18 cellular contexts compared by ENCODE assay signal in genomic region chr10:35898722-35899485, GRCh38.
DNase-seq lines count a peak whose midpoint lies in the region; ATAC-seq and TF ChIP-seq lines count a peak whose summit lies in the region.
"Had no signal": no experiment of that assay in that cellular context is flagged by ENCODE, and none has a peak within 500 bp of the region (broad histone marks: within the 10 kb centered on the region; RNA-seq: fewer than 3 reads in every experiment).

No MANE protein-coding gene starts in this region.

- no peak overlapping the region for H3K9ac ChIP-seq in GM23248

- no peaks in the 10 kb centered on the region for H3K36me3 ChIP-seq in GM23248 (ENCODE audit: low read depth)
- H3K36me3 ChIP-seq: breast epithelium, stomach had no signal

- H3K27ac ChIP-seq in GM23248: no peak overlapping the region
- H3K27ac ChIP-seq: dorsolateral prefrontal cortex, HL-60, stomach had no signal

- H2AFZ ChIP-seq in GM23248: no peak overlapping the region

- CTCF ChIA-PET in activated CD8-positive, alpha-beta T cell treated with anti-CD3 and anti-CD28 coated beads for 36 hours (lab: Charles Lee): no interaction called here

- H4K20me1 ChIP-seq in GM23248 (ENCODE audit: insufficient read depth): no peaks in the 10 kb centered on the region

- H3K36me3 Mint-ChIP-seq in activated CD8-positive, alpha-beta T cell treated with anti-CD3 and anti-CD28 coated beads for 36 hours (ENCODE audit: low read depth): no peaks in the 10 kb centered on the region
- H3K36me3 Mint-ChIP-seq: activated naive CD8-positive, alpha-beta T cell treated with anti-CD3 and anti-CD28 coated beads, Interleukin-2, amount 10 ng/mL, durations not matched to agents 7 days and 5 days; CD14-positive monocyte; naive thymus-derived CD8-positive, alpha-beta T cell had no signal

- no peaks in the 10 kb centered on the region for H3K9me2 ChIP-seq in GM23248 (ENCODE audit: insufficient read depth)

- H3K27me3 Mint-ChIP-seq in activated CD8-positive, alpha-beta T cell treated with anti-CD3 and anti-CD28 coated beads for 36 hours: no peaks in the 10 kb centered on the region
- H3K27me3 Mint-ChIP-seq: activated naive CD8-positive, alpha-beta T cell treated with anti-CD3 and anti-CD28 coated beads, Interleukin-2, amount 10 ng/mL, durations not matched to agents 7 days and 5 days had no signal

- no peak for TF ChIP-seq CTCF in activated CD8-positive, alpha-beta T cell treated with anti-CD3 and anti-CD28 coated beads for 36 hours (IDR thresholded peaks at IDR 0.05)

- no peaks in the 10 kb centered on the region for H3K4me1 Mint-ChIP-seq in activated CD8-positive, alpha-beta T cell treated with anti-CD3 and anti-CD28 coated beads for 36 hours (ENCODE audit: low read depth)
- H3K4me1 Mint-ChIP-seq: activated naive CD8-positive, alpha-beta T cell treated with anti-CD3 and anti-CD28 coated beads, Interleukin-2, amount 10 ng/mL, durations not matched to agents 7 days and 5 days; CD14-positive monocyte; naive thymus-derived CD8-positive, alpha-beta T cell had no signal

- in situ Hi-C loops in GM23248 (cut with MboI): no loop called here

- H3K27ac Mint-ChIP-seq in activated CD8-positive, alpha-beta T cell treated with anti-CD3 and anti-CD28 coated beads for 36 hours: no peak overlapping the region
- H3K27ac Mint-ChIP-seq: activated naive CD8-positive, alpha-beta T cell treated with anti-CD3 and anti-CD28 coated beads, Interleukin-2, amount 10 ng/mL, durations not matched to agents 7 days and 5 days; CD14-positive monocyte; naive thymus-derived CD8-positive, alpha-beta T cell had no signal

- peak; percentile 70 for DNase-seq in Right ventricle myocardium inferior (ENCODE audit: missing footprints)
- no peak for DNase-seq in cardiac septum (ENCODE audit: low spot score)
- peak; percentile 40 for DNase-seq in RPMI7951 (ENCODE audit: low read depth)
- peak; percentile 33 for DNase-seq in left cardiac atrium
- DNase-seq in left lobe of liver (ENCODE audit: low spot score): no peak
- DNase-seq in GM23248: no peak
- DNase-seq in medulla oblongata (ENCODE audit: extremely low spot score): no peak
- no peak for DNase-seq in activated CD8-positive, alpha-beta T cell treated with anti-CD3 and anti-CD28 coated beads for 36 hours
- DNase-seq: activated naive CD8-positive, alpha-beta T cell treated with anti-CD3 and anti-CD28 coated beads, Interleukin-2, amount 10 ng/mL, durations not matched to agents 7 days and 5 days; DND-41; dorsolateral prefrontal cortex; GOT3; naive thymus-derived CD8-positive, alpha-beta T cell; SIG-M5; stomach had no signal

- H3K9me3 Mint-ChIP-seq in activated CD8-positive, alpha-beta T cell treated with anti-CD3 and anti-CD28 coated beads for 36 hours: no peaks in the 10 kb centered on the region
- H3K9me3 Mint-ChIP-seq: activated naive CD8-positive, alpha-beta T cell treated with anti-CD3 and anti-CD28 coated beads, Interleukin-2, amount 10 ng/mL, durations not matched to agents 7 days and 5 days had no signal

- H3K4me3 Mint-ChIP-seq in activated CD8-positive, alpha-beta T cell treated with anti-CD3 and anti-CD28 coated beads for 36 hours: no peak overlapping the region
- H3K4me3 Mint-ChIP-seq: activated naive CD8-positive, alpha-beta T cell treated with anti-CD3 and anti-CD28 coated beads, Interleukin-2, amount 10 ng/mL, durations not matched to agents 7 days and 5 days; CD14-positive monocyte; naive thymus-derived CD8-positive, alpha-beta T cell had no signal

- intact Hi-C loops in Right ventricle myocardium inferior (cut with DNase I): loop anchor here (5.0 to 10.0 kb wide), 2 partner anchors 74 to 257 kb away; partner anchors contain the start of gene FZD8
- intact Hi-C loops in cardiac septum (cut with DNase I): no loop called here
- intact Hi-C loops in left cardiac atrium (cut with DNase I): no loop called here
- intact Hi-C loops in activated CD8-positive, alpha-beta T cell treated with anti-CD3 and anti-CD28 coated beads for 36 hours (cut with micrococcal nuclease): no loop called here

- no peaks in the 10 kb centered on the region for H3K9me3 ChIP-seq in GM23248 (ENCODE audit: low read depth)
- H3K9me3 ChIP-seq: breast epithelium, stomach had no signal

- H3K4me2 ChIP-seq in GM23248 (ENCODE audit: unreplicated experiment): no peak overlapping the region

- peak; percentile 82 for ATAC-seq in Right ventricle myocardium inferior
- peak; percentile 84 to 85 for ATAC-seq in left cardiac atrium
- ATAC-seq in left lobe of liver: no peak
- no peak for ATAC-seq in activated CD8-positive, alpha-beta T cell treated with anti-CD3 and anti-CD28 coated beads for 36 hours
- ATAC-seq: naive thymus-derived CD8-positive, alpha-beta T cell had no signal

- peaks cover 8% of the 10 kb centered on the region for H3F3A ChIP-seq in GM23248 (ENCODE audit: insufficient read depth)

- no peaks in the 10 kb centered on the region for H3K27me3 ChIP-seq in GM23248 (replicated peaks; ENCODE audit: insufficient read depth)
- H3K27me3 ChIP-seq: breast epithelium, stomach had no signal

- H3K4me3 ChIP-seq in GM23248: no peak overlapping the region
- H3K4me3 ChIP-seq: dorsolateral prefrontal cortex, stomach had no signal

- H3K4me1 ChIP-seq in GM23248 (ENCODE audit: insufficient read depth): peaks cover 14% of the 10 kb centered on the region
- H3K4me1 ChIP-seq: breast epithelium had no signal

- 74 to 81% methylated on average over 19 of the region's 19 CpGs for WGBS in GM23248 (ENCODE audit: low coverage in 1 of 2, low lambda C conversion rate in 2 of 2, missing lambda C conversion rate in 2 of 2), 2 experiments

- H3K79me2 ChIP-seq in GM23248 (ENCODE audit: insufficient read depth): no peaks in the 10 kb centered on the region

- POLR2A ChIA-PET in activated CD8-positive, alpha-beta T cell treated with anti-CD3 and anti-CD28 coated beads for 36 hours (lab: Charles Lee): no interaction called here

Comparison
In these comparisons a context has a peak if more than half of its experiments do, and no peak if none do; other contexts are left out.
1. DNase-seq: peak in Right ventricle myocardium inferior (single experiment), RPMI7951 (single experiment) and left cardiac atrium (single experiment); none in cardiac septum (single experiment), left lobe of liver (single experiment), GM23248 (single experiment), medulla oblongata (single experiment) and activated CD8-positive, alpha-beta T cell treated with anti-CD3 and anti-CD28 coated beads for 36 hours (single experiment).
2. ATAC-seq: peak in Right ventricle myocardium inferior (single experiment) and left cardiac atrium (2 of 2); none in left lobe of liver (single experiment) and activated CD8-positive, alpha-beta T cell treated with anti-CD3 and anti-CD28 coated beads for 36 hours (single experiment).